ENCODE assay signal across 8 cellular contexts in the genomic region with DNA sequence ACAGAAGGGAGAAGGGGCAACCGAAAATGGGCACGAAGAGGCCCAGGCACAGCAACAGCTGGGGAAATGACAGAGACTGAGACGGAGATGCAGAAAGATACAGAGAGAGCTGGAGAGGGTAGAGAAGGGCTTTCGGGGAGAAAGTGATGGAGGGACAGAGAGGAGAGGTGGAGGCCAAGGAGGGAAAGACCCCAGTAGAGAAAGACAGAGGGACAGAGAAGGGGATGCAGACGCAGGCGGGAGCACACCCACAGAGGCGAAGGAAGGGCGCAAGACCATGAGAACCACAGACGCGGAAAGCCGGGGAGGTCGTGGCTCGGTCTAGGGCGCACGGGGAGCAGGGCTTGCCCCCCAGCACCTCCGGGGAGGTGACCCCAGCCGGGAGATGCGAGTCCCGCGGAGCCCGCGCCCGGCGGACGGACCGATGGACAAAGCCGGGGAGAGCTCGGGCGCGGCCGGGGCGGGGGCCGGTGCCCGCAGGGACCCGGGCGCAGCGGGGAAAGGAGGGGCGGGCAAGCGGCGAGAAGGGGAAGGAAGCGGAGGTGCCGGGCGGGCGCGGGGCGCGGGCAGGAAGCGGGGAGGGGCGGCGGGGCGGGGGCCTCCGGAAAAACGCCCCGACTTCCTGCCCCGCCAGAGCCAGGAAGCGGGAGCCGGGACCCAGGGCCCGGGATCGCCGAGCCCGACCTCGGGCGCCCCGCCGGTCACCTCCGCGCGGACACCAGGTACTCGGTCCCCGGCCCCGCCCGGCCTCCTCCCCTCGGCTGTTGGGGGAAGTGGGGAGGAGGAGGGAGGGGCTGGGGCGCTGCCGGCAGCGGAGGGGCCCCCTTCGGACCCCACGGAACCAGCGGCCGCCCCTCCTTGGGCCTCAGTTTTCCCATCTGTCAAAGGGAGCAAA. TPM values are rescaled to one million over a fixed set of nuclear protein-coding genes. Genes with fewer than 3 reads are reported as not detected.
DNase-seq lines count a peak whose midpoint lies in the region; ATAC-seq and TF ChIP-seq lines count a peak whose summit lies in the region.

A gene with protein sequence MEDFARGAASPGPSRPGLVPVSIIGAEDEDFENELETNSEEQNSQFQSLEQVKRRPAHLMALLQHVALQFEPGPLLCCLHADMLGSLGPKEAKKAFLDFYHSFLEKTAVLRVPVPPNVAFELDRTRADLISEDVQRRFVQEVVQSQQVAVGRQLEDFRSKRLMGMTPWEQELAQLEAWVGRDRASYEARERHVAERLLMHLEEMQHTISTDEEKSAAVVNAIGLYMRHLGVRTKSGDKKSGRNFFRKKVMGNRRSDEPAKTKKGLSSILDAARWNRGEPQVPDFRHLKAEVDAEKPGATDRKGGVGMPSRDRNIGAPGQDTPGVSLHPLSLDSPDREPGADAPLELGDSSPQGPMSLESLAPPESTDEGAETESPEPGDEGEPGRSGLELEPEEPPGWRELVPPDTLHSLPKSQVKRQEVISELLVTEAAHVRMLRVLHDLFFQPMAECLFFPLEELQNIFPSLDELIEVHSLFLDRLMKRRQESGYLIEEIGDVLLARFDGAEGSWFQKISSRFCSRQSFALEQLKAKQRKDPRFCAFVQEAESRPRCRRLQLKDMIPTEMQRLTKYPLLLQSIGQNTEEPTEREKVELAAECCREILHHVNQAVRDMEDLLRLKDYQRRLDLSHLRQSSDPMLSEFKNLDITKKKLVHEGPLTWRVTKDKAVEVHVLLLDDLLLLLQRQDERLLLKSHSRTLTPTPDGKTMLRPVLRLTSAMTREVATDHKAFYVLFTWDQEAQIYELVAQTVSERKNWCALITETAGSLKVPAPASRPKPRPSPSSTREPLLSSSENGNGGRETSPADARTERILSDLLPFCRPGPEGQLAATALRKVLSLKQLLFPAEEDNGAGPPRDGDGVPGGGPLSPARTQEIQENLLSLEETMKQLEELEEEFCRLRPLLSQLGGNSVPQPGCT (plus strand): TSS at position 617 of the 895 bp plus-strand sequence. CDS start 4,899 bp downstream, outside the sequence.

- H3K9me3 ChIP-seq in subcutaneous abdominal adipose tissue (ENCODE audit: control insufficient read depth in 5 of 5, low read length in 5 of 5): no peaks in the 10 kb centered on the region

- H4K5ac ChIP-seq in mesendoderm (ENCODE audit: low read length): no peak within 1 kb of the TSS

- H3K18ac ChIP-seq in mesendoderm (ENCODE audit: low read length): peak within 1 kb of the TSS; percentile 88

- H4K8ac ChIP-seq in mesendoderm (ENCODE audit: low read depth, low read length): peak within 1 kb of the TSS; percentile 68

- peak within 1 kb of the TSS; percentile 82 for H3K4me3 ChIP-seq in LNCaP clone FGC (ENCODE audit: low read depth, low read length)
- peak within 1 kb of the TSS; percentile 93 for H3K4me3 ChIP-seq in mesendoderm (ENCODE audit: low read length)
- H3K4me3 ChIP-seq in subcutaneous abdominal adipose tissue (ENCODE audit: low read depth in 1 of 5, low read length in 5 of 5): peak within 1 kb of the TSS; percentile 80 to 97 (median 95)

- H2BK15ac ChIP-seq in mesendoderm (replicated peaks; ENCODE audit: low read depth): no peak within 1 kb of the TSS

- peak within 1 kb of the TSS; percentile 90 for H3K56ac ChIP-seq in mesendoderm (ENCODE audit: low read length)

- H3K36me3 ChIP-seq in mesendoderm (ENCODE audit: control insufficient read depth, insufficient read depth, low read length): no peaks in the 10 kb centered on the region
- peaks cover 0 to 6% (median 0%) of the 10 kb centered on the region in 5 donors for H3K36me3 ChIP-seq in subcutaneous abdominal adipose tissue (ENCODE audit: control insufficient read depth in 5 of 5, insufficient read depth in 5 of 5, low read length in 5 of 5)

- H3K27me3 ChIP-seq in mesendoderm (ENCODE audit: insufficient read depth, low read length, poor library complexity) (no peaks in the 10 kb centered on the region), subcutaneous abdominal adipose tissue (ENCODE audit: control insufficient read depth in 5 of 5, insufficient read depth in 4 of 5, low read length in 5 of 5) (no peaks in the 10 kb centered on the region)

- WGBS in mesendoderm (ENCODE audit: extremely low coverage, insufficient coverage, low lambda C conversion rate): no CpG with 5 or more reads among the region's 80 CpGs

- H3K23ac ChIP-seq in mesendoderm (ENCODE audit: low read length): no peak within 1 kb of the TSS

- H3K9ac ChIP-seq in mesendoderm (ENCODE audit: low read length): peak within 1 kb of the TSS; percentile 83
- peak within 1 kb of the TSS; percentile 45 to 96 (median 94) for H3K9ac ChIP-seq in subcutaneous abdominal adipose tissue (ENCODE audit: low read length in 5 of 5)

- TF ChIP-seq CTCF in LNCaP clone FGC (IDR thresholded peaks at IDR 0.05; ENCODE audit: control insufficient read depth, extremely low read depth, insufficient read depth): no peak

- H2AK5ac ChIP-seq in mesendoderm (ENCODE audit: low read length): peak within 1 kb of the TSS; percentile 71

- H3K79me1 ChIP-seq in mesendoderm (ENCODE audit: low read length): peaks cover 7% of the 10 kb centered on the region

- no peak within 1 kb of the TSS for H2BK5ac ChIP-seq in mesendoderm (ENCODE audit: low read length)

- H2BK120ac ChIP-seq in mesendoderm (ENCODE audit: low read depth, low read length): no peak within 1 kb of the TSS

- H3K79me2 ChIP-seq in mesendoderm (ENCODE audit: control insufficient read depth, insufficient read depth, low read length): peaks cover 4% of the 10 kb centered on the region

- peak within 1 kb of the TSS; percentile 95 for H3K4me2 ChIP-seq in mesendoderm (ENCODE audit: low read length)

- peak; percentile 34 for DNase-seq in GF-D8 (lab: John Stamatoyannopoulos, UW)
- no peak for DNase-seq in LNCaP clone FGC (ENCODE audit: low read depth)
- DNase-seq in activated CD4-positive, alpha-beta T cell treated with anti-CD3 and anti-CD28 coated beads for 4 hours: peak; percentile 46 to 62
- peak; percentile 47 for DNase-seq in effector CD4-positive, alpha-beta T cell
- no peak for DNase-seq in mesendoderm
- no peak for DNase-seq in globus pallidus (ENCODE audit: low spot score)

- H3K27ac ChIP-seq in mesendoderm (ENCODE audit: low read depth, low read length): no peak within 1 kb of the TSS
- peak within 1 kb of the TSS; percentile 82 for H3K27ac ChIP-seq in subcutaneous abdominal adipose tissue (ENCODE audit: low read depth, low read length)

- no peak for ATAC-seq in HG02885 (IDR thresholded peaks at IDR 0.05; ENCODE audit: poor library complexity, unreplicated experiment)

- H3K4me1 ChIP-seq in mesendoderm (ENCODE audit: control insufficient read depth, low read depth, low read length): peaks cover 10% of the 10 kb centered on the region
- peaks cover 4 to 53% (median 38%) of the 10 kb centered on the region in 5 donors for H3K4me1 ChIP-seq in subcutaneous abdominal adipose tissue (ENCODE audit: control insufficient read depth in 5 of 5, insufficient read depth in 5 of 5, low read length in 5 of 5)

- H3K4ac ChIP-seq in mesendoderm (ENCODE audit: low read depth, low read length): peak within 1 kb of the TSS; percentile 76

RNA-seq across cellular contexts. Expression of the gene that starts here (rescaled TPM):
- 38.0 TPM for polyA plus RNA-seq in mesendoderm (2013, experiment 1 of 2)
- polyA plus RNA-seq in mesendoderm (2013, experiment 2 of 2): 36.4 TPM

Comparison
In these comparisons a context has a peak if more than half of its experiments do, and no peak if none do; other contexts are left out.
1. DNase-seq: peak in GF-D8 (single experiment), activated CD4-positive, alpha-beta T cell treated with anti-CD3 and anti-CD28 coated beads for 4 hours (2 of 2) and effector CD4-positive, alpha-beta T cell (single experiment); none in LNCaP clone FGC (single experiment), mesendoderm (single experiment) and globus pallidus (single experiment).
2. Peak in every context shown above with its lines, with median percentiles within 50 percentile points of each other: H3K4me3 ChIP-seq.